6 cellular contexts compared by ENCODE assay signal in the genomic region with DNA sequence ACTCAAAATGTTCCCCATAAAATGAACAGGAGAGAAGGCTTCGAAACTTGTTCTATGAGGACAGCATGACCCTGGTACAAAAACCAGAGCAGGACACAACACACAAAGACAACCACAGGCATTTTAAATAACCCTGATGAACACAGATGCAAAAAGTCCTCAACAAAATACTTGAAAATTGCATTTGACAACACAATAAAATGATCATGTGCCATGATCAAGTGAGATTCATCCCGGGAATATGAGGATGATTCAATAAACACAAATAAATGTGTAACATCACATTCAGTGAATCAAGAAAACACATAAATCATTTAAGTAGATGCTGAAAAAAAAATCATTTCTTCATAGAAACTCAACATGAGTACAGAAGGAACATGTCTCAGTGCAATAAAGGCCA.
"Had no signal": no experiment of that assay in that cellular context is flagged by ENCODE, and none has a peak within 500 bp of the region (broad histone marks: within the 10 kb centered on the region; RNA-seq: fewer than 3 reads in every experiment).

No MANE protein-coding gene starts in this region.

- H3K27ac ChIP-seq: HL-60 had no signal

- ATAC-seq: HepG2 had no signal

- DNase-seq: IMR-90, KBM-7, KG1 had no signal

- FAIRE-seq: HepG2, HTR-8/SVneo had no signal
